10 cellular contexts compared by ENCODE assay signal in the genomic region with DNA sequence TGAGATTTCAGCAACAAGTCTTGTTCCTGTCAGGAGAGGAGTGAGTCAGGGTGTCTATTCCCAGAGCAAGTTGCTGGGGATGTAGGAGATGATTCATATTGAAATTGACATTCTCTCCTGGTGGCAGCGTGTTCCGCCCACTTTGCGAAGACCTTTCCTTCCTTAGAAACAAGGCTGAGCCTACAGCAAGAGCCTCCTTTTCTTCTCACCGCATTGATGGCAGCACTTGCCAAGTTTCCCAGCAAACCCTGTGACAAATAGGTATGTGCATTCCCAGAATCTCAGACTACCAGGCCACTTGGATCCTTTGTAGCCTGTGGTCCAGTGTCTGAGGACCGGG.
A peak's percentile ranks its signal among the peaks of the same experiment; 100 is the strongest.
DNase-seq lines count a peak whose midpoint lies in the region; ATAC-seq, FAIRE-seq and TF ChIP-seq lines count a peak whose summit lies in the region.
"Had no signal": no experiment of that assay in that cellular context is flagged by ENCODE, and none has a peak within 500 bp of the region (broad histone marks: within the 10 kb centered on the region; RNA-seq: fewer than 3 reads in every experiment).

No MANE protein-coding gene starts in this region.

- H3K4me1 Mint-ChIP-seq in endothelial cell (ENCODE audit: unreplicated experiment): peaks cover 38% of the 10 kb centered on the region
- H3K4me1 Mint-ChIP-seq in naive thymus-derived CD4-positive, alpha-beta T cell: peaks cover 26 to 86% (median 70%) of the 10 kb centered on the region in 7 donors

- POLR2A ChIA-PET in AG04450 (lab: Yijun Ruan, JAX): interaction anchor here (1.3 to 1.7 kb wide), 2 partner anchors 15 to 77 kb away, joined by 4 to 29 read pairs; no protein-coding TSS in a partner anchor
- POLR2A ChIA-PET in naive thymus-derived CD4-positive, alpha-beta T cell (lab: Charles Lee): interaction anchor here (0.6 kb wide), 1 partner anchor 56 kb away, joined by 3 read pairs; no protein-coding TSS in a partner anchor

- H3K4me1 ChIP-seq in naive thymus-derived CD4-positive, alpha-beta T cell (ENCODE audit: control insufficient read depth in 2 of 2, insufficient read depth in 2 of 2, low read length in 2 of 2): peaks cover 0 to 55% of the 10 kb centered on the region in 2 donors

- ATAC-seq in naive thymus-derived CD4-positive, alpha-beta T cell: no peak
- no peak for ATAC-seq in HG03442 (IDR thresholded peaks at IDR 0.05; ENCODE audit: unreplicated experiment)
- no peak for ATAC-seq in HG02571 (IDR thresholded peaks at IDR 0.05; ENCODE audit: unreplicated experiment)
- ATAC-seq: left colon had no signal

- intact Hi-C loops in naive thymus-derived CD4-positive, alpha-beta T cell (cut with micrococcal nuclease): loop anchor here in 1 of 2 donors (1.0 to 2.0 kb wide), 4 partner anchors 8 to 101 kb away; no protein-coding TSS in a partner anchor

- peak; percentile 73 for FAIRE-seq in HTR-8/SVneo (lab: Jason Lieb, UNC)

- no peaks in the 10 kb centered on the region for H3K27me3 ChIP-seq in AG04450 (ENCODE audit: control insufficient read depth, insufficient read depth, low read length)
- no peaks in the 10 kb centered on the region for H3K27me3 ChIP-seq in naive thymus-derived CD4-positive, alpha-beta T cell (ENCODE audit: control insufficient read depth in 2 of 2, insufficient read depth in 2 of 2, low read length in 2 of 2)

- peak overlapping the region; percentile 24 for H3K27ac Mint-ChIP-seq in endothelial cell (ENCODE audit: unreplicated experiment)
- peak overlapping the region in 8 of 9 donors; percentile 65 to 89 (median 74) for H3K27ac Mint-ChIP-seq in naive thymus-derived CD4-positive, alpha-beta T cell

- no peaks in the 10 kb centered on the region for H3K27me3 Mint-ChIP-seq in endothelial cell (ENCODE audit: unreplicated experiment)
- peaks cover 0 to 49% (median 0%) of the 10 kb centered on the region in 5 donors for H3K27me3 Mint-ChIP-seq in naive thymus-derived CD4-positive, alpha-beta T cell

- CTCF ChIA-PET in AG04450 (lab: Charles Lee): no interaction called here
- CTCF ChIA-PET in naive thymus-derived CD4-positive, alpha-beta T cell (lab: Charles Lee): interaction anchor here (0.6 to 2.5 kb wide), 3 partner anchors 29 to 77 kb away, joined by 3 to 19 read pairs (median 4); no protein-coding TSS in a partner anchor

- peaks cover 0 to 26% (median 0%) of the 10 kb centered on the region in 3 experiments for H3K36me3 ChIP-seq in naive thymus-derived CD4-positive, alpha-beta T cell (ENCODE audit: control insufficient read depth in 2 of 3, insufficient read depth in 3 of 3, low read length in 3 of 3)

- no peak overlapping the region for H3K4me3 Mint-ChIP-seq in endothelial cell (ENCODE audit: unreplicated experiment)
- peak overlapping the region; percentile 1 to 73 (median 29) for H3K4me3 Mint-ChIP-seq in naive thymus-derived CD4-positive, alpha-beta T cell

- no peaks in the 10 kb centered on the region; the same call in 1 of the 2 replicates for H3K9me3 ChIP-seq in AG04450 (ENCODE audit: control insufficient read depth, insufficient read depth, low read length)
- H3K9me3 ChIP-seq in naive thymus-derived CD4-positive, alpha-beta T cell (ENCODE audit: control insufficient read depth in 2 of 3, low read length in 3 of 3): no peaks in the 10 kb centered on the region

- no peak for TF ChIP-seq CTCF in AG04450 (IDR thresholded peaks at IDR 0.05; ENCODE audit: low read depth, low read length)
- TF ChIP-seq CTCF in endothelial cell (IDR thresholded peaks at IDR 0.05; ENCODE audit: unreplicated experiment): no peak

- no peak overlapping the region for H3K4me3 ChIP-seq in AG04450 (ENCODE audit: low read depth, low read length)
- no peak overlapping the region for H3K4me3 ChIP-seq in naive thymus-derived CD4-positive, alpha-beta T cell (ENCODE audit: low read length)

- H3K9me3 Mint-ChIP-seq in endothelial cell (ENCODE audit: unreplicated experiment): no peaks in the 10 kb centered on the region
- peaks cover 0 to 2% (median 0%) of the 10 kb centered on the region in 11 donors for H3K9me3 Mint-ChIP-seq in naive thymus-derived CD4-positive, alpha-beta T cell

- peaks cover 4% of the 10 kb centered on the region for H3K36me3 Mint-ChIP-seq in endothelial cell (ENCODE audit: low read depth, unreplicated experiment)
- peaks cover 0 to 10% (median 6%) of the 10 kb centered on the region in 5 donors for H3K36me3 Mint-ChIP-seq in naive thymus-derived CD4-positive, alpha-beta T cell

- peak; percentile 86 for DNase-seq in AG04450 (ENCODE audit: low read depth, low spot score)
- DNase-seq in HTR-8/SVneo (ENCODE audit: insufficient read length, low spot score): peak; percentile 83
- DNase-seq in endothelial cell (ENCODE audit: low spot score): no peak
- no peak for DNase-seq in naive thymus-derived CD4-positive, alpha-beta T cell
- DNase-seq in germinal center (ENCODE audit: low spot score): no peak
- no peak for DNase-seq in GF-D8 (lab: John Stamatoyannopoulos, UW)
- DNase-seq: left colon had no signal

- H3K27ac ChIP-seq in AG04450 (ENCODE audit: low read depth, low read length): peak overlapping the region; percentile 99
- peak overlapping the region; percentile 8 for H3K27ac ChIP-seq in naive thymus-derived CD4-positive, alpha-beta T cell (ENCODE audit: low read depth, low read length)
- H3K27ac ChIP-seq: VCaP had no signal

Comparison
In these comparisons a context has a peak if more than half of its experiments do, and no peak if none do; other contexts are left out.
1. DNase-seq: peak in AG04450 (single experiment) and HTR-8/SVneo (single experiment); none in endothelial cell (single experiment), naive thymus-derived CD4-positive, alpha-beta T cell (0 of 9), germinal center (single experiment) and GF-D8 (single experiment).